ENCODE assay signal across 1 cellular context in the genomic region with DNA sequence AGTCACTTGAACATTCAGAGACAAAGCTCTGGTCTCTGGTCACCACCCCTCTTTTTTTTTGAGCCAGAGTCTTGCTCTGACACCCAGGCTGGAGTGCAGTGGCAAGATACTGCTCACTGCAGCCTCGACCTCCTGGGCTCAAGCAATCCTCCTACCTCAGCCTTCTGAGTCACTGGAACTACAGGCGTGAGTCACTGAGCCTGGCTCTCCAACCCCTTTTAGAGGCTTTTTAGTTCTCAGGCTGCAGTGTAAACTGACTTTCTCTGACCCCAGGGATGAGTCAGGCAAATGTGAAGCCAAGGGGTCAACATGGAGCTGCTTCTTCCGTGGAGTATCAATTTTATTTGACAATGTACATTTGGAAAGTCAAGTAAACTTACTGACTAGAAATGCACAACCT.
TF ChIP-seq lines count a peak whose summit lies in the region.

No MANE protein-coding gene starts in this region.

TF ChIP-seq in SK-N-SH, 30 proteins besides CTCF, POLR2A, EP300 and RAD21 (continued from another document):
- TF ChIP-seq FOSL2 (IDR thresholded peaks at IDR 0.05; ENCODE audit: borderline replicate concordance, low read depth) (peak; percentile 94), SMC3 (IDR thresholded peaks at IDR 0.05; ENCODE audit: low read depth, low read length) (no peak)
